ENCODE assay signal across 14 cellular contexts in genomic region chr6:88626460-88626859, GRCh38.
"Had no signal": no experiment of that assay in that cellular context is flagged by ENCODE, and none has a peak within 500 bp of the region (broad histone marks: within the 10 kb centered on the region; RNA-seq: fewer than 3 reads in every experiment).

No MANE protein-coding gene starts in this region.

- DNase-seq: activated CD4-positive, alpha-beta T cell treated with anti-CD3 and anti-CD28 coated beads, Interleukin-2, amount 10 ng/mL, durations not matched to agents 7 days and 5 days; activated CD4-positive, CD25-positive, alpha-beta regulatory T cell; activated CD8-positive, alpha-beta memory T cell treated with anti-CD3 and anti-CD28 coated beads for 24 hours; activated naive CD4-positive, alpha-beta T cell treated with anti-CD3 and anti-CD28 coated beads for 36 hours; central memory CD4-positive, alpha-beta T cell; cortex of kidney; effector CD8-positive, alpha-beta T cell; hypothalamus; mucosa of descending colon; natural killer cell; posterior cingulate gyrus; right cardiac atrium; small intestine had no signal

- H3K4me3 ChIP-seq: mucosa of descending colon had no signal

- H3K9me3 ChIP-seq: mucosa of descending colon had no signal

- ATAC-seq: activated T-helper 17 cell treated with anti-CD3 and anti-CD28 coated beads, Interleukin-2, amount 50 U/mL, for 72 hours; mucosa of descending colon; natural killer cell; right cardiac atrium had no signal
